In the genomic region with DNA sequence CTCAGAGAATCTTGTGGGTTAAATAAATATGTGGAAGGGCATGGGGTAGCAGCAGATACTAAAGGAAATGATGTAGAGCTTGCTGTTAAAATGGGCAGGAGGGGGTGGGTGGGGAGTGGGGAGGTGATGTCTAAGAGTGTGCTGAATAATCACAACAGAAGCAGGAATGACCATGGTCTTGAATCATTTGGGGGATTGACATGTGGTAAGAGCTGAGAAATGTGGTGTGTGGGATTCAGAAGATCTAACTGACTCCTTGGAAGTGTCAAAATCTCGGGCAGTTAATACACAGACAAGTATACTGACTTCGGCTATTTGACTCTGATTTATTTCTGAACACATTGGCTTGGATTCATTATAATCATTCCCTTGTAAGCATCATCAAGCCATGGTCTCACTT, we compare ENCODE assay signal across 1 cellular context.
TF ChIP-seq lines count a peak whose summit lies in the region.

No MANE protein-coding gene starts in this region.

TF ChIP-seq in A549, 52 proteins besides CTCF, POLR2A, EP300 and RAD21 (continued from another document):
- TF ChIP-seq ZNF302 (CRISPR knock-in tag; IDR thresholded peaks at IDR 0.05) (no peak), FOXS1 (CRISPR knock-in tag; IDR thresholded peaks at IDR 0.05) (no peak), ZFP36 (IDR thresholded peaks at IDR 0.05; ENCODE audit: borderline replicate concordance, partially characterized antibody) (no peak)
- TF ChIP-seq, protein P1, sequence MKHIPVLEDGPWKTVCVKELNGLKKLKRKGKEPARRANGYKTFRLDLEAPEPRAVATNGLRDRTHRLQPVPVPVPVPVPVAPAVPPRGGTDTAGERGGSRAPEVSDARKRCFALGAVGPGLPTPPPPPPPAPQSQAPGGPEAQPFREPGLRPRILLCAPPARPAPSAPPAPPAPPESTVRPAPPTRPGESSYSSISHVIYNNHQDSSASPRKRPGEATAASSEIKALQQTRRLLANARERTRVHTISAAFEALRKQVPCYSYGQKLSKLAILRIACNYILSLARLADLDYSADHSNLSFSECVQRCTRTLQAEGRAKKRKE (CRISPR knock-in tag; IDR thresholded peaks at IDR 0.05; ENCODE audit: low read depth): no peak
